ENCODE assay signal across 8 cellular contexts in the genomic region with DNA sequence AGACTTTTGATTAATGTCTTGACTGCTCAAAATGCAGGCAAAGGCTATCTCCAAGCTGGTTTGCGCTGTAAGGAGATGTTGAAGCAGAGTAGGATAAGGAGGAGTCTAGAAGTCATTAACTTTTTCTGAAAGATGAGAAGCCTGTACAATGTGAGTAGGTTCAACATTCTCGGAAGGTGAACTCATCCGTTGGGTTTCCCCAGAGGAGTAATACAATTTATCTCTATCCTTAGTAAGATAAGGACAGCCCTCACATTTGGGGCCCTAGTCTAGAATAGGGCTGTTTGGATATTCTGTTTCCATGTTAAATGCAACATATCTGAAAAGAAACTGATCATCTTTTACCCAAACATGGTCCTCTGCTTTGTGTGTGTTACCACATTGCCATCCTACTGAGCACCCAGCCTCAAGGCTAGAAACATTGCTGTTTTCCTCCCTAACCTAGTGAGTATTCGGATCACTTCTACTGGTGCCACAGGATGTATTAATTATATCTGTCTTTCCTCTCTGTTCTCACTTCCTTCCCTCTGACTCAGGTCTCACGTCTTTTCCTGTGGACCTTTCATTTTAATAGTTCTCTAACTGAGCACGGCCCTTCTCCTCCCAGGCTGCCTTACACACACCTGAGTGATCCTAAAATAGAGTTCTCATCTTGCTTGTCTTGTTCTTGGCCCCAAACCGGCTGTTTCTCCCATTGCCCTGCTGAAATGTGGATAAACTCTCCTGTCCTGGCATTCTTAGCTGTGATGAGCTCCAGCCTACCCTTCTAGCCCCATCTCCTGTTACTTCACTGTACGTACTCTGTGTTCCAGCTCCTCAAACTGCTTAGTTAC.
DNase-seq lines count a peak whose midpoint lies in the region; ATAC-seq and TF ChIP-seq lines count a peak whose summit lies in the region.

No MANE protein-coding gene starts in this region.

- intact Hi-C loops in lower lobe of right lung (cut with DNase I), result no loop called here

- H3K36me3 Mint-ChIP-seq in activated CD4-positive, alpha-beta T cell treated with anti-CD3 and anti-CD28 coated beads, Interleukin-2, amount 10 ng/mL, durations not matched to agents 7 days and 5 days (ENCODE audit: low read depth), result peaks cover 65% of the 10 kb centered on the region

- H3K27ac Mint-ChIP-seq in activated CD4-positive, alpha-beta T cell treated with anti-CD3 and anti-CD28 coated beads, Interleukin-2, amount 10 ng/mL, durations not matched to agents 7 days and 5 days, result peak overlapping the region; percentile 89

- no peaks in the 10 kb centered on the region for H3K27me3 ChIP-seq in lower lobe of right lung (ENCODE audit: low read depth)

- no peaks in the 10 kb centered on the region for H3K36me3 ChIP-seq in lower lobe of right lung

- TF ChIP-seq CTCF in lower lobe of right lung (IDR thresholded peaks at IDR 0.05) (no peak), coronary artery (IDR thresholded peaks at IDR 0.05) (no peak)

- H3K27ac ChIP-seq in lower lobe of right lung, result peak overlapping the region; percentile 51
- peak overlapping the region in 1 of 2 donors; percentile 39 for H3K27ac ChIP-seq in coronary artery

- no peaks in the 10 kb centered on the region for H3K9me3 Mint-ChIP-seq in activated CD4-positive, alpha-beta T cell treated with anti-CD3 and anti-CD28 coated beads, Interleukin-2, amount 10 ng/mL, durations not matched to agents 7 days and 5 days

- H3K4me1 ChIP-seq in lower lobe of right lung, result peaks cover 29% of the 10 kb centered on the region

- H3K4me3 ChIP-seq in lower lobe of right lung (no peak overlapping the region), coronary artery (no peak overlapping the region)

- H3K27me3 Mint-ChIP-seq in activated CD4-positive, alpha-beta T cell treated with anti-CD3 and anti-CD28 coated beads, Interleukin-2, amount 10 ng/mL, durations not matched to agents 7 days and 5 days, result no peaks in the 10 kb centered on the region

- peak overlapping the region; percentile 53 for H3K4me3 Mint-ChIP-seq in activated CD4-positive, alpha-beta T cell treated with anti-CD3 and anti-CD28 coated beads, Interleukin-2, amount 10 ng/mL, durations not matched to agents 7 days and 5 days

- ATAC-seq in HG03025 (IDR thresholded peaks at IDR 0.05; ENCODE audit: low FRiP score, unreplicated experiment) (peak; percentile 74), lower lobe of right lung (peak; percentile 20 to 40)

- H3K4me1 Mint-ChIP-seq in activated CD4-positive, alpha-beta T cell treated with anti-CD3 and anti-CD28 coated beads, Interleukin-2, amount 10 ng/mL, durations not matched to agents 7 days and 5 days, result peaks cover 83% of the 10 kb centered on the region

- CTCF ChIA-PET in activated CD4-positive, alpha-beta T cell treated with anti-CD3 and anti-CD28 coated beads, Interleukin-2, amount 10 ng/mL, durations not matched to agents 7 days and 5 days (lab: Charles Lee), result interaction anchor here (0.5 to 1.3 kb wide), 5 partner anchors 10 to 441 kb away, joined by 3 to 5 read pairs (median 3); no protein-coding TSS in a partner anchor

- POLR2A ChIA-PET in activated CD4-positive, alpha-beta T cell treated with anti-CD3 and anti-CD28 coated beads, Interleukin-2, amount 10 ng/mL, durations not matched to agents 7 days and 5 days (lab: Charles Lee), result interaction anchor here (0.9 kb wide), 1 partner anchor 89 kb away, joined by 3 read pairs; no protein-coding TSS in a partner anchor

- peak; percentile 33 for DNase-seq in activated CD4-positive, alpha-beta T cell treated with anti-CD3 and anti-CD28 coated beads for 48 hours
- no peak for DNase-seq in activated CD4-positive, alpha-beta T cell treated with anti-CD3 and anti-CD28 coated beads, Interleukin-2, amount 50 U/mL, for 4 hours
- peak; percentile 30 for DNase-seq in activated CD4-positive, alpha-beta T cell treated with anti-CD3 and anti-CD28 coated beads, Interleukin-2, amount 10 ng/mL, durations not matched to agents 7 days and 5 days
- DNase-seq in lower lobe of right lung (no peak), GDM1 (lab: John Stamatoyannopoulos, UW) (no peak), coronary artery (ENCODE audit: low spot score) (no peak), COLO668 (lab: John Stamatoyannopoulos, UW; ENCODE audit: unreplicated experiment) (no peak)

- no peaks in the 10 kb centered on the region for H3K9me3 ChIP-seq in lower lobe of right lung

Comparison
In these comparisons a context has a peak if more than half of its experiments do, and no peak if none do; other contexts are left out.
1. DNase-seq: peak in activated CD4-positive, alpha-beta T cell treated with anti-CD3 and anti-CD28 coated beads for 48 hours (single experiment) and activated CD4-positive, alpha-beta T cell treated with anti-CD3 and anti-CD28 coated beads, Interleukin-2, amount 10 ng/mL, durations not matched to agents 7 days and 5 days (single experiment); none in activated CD4-positive, alpha-beta T cell treated with anti-CD3 and anti-CD28 coated beads, Interleukin-2, amount 50 U/mL, for 4 hours (0 of 2), lower lobe of right lung (single experiment), GDM1 (single experiment), coronary artery (single experiment) and COLO668 (single experiment).